8 cellular contexts compared by ENCODE assay signal in the genomic region with DNA sequence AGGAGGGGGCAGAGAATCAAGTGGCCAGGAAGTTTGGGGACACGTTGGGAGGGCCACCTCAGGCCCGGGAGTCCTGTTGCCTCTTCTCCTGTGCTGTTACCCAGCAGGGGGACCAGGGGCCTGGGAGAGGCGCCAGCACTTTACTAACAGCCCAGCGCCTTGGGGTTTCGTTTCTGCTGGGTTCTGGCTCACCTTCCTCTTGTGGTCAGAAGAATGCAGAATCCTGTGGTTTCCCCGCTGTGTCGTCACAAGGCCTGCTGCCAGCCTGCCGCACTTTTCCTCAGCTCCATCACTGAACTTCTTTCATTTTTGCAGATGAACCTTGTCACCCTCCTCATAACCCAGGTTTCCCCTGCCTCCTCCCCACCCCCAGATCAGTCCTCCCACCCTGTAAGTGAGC.
DNase-seq lines count a peak whose midpoint lies in the region.

No MANE protein-coding gene starts in this region.

- H3K27ac ChIP-seq in skin epidermis, result peak overlapping the region in 14 of 21 experiments; percentile 28 to 78 (median 63)

- H3K4me3 ChIP-seq in skin epidermis, result no peak overlapping the region

- DNase-seq in GM04504 (ENCODE audit: low read depth) (peak; percentile 90), HCEC 1CT (peak; percentile 93), NCI-H2196 treated with DMSO at 0.1 percent for 48 hours (lab: John Stamatoyannopoulos, UW; ENCODE audit: unreplicated experiment) (peak; percentile 50), activated T-cell treated with anti-CD3 and anti-CD28 coated beads for 24 hours (ENCODE audit: low read depth) (peak; percentile 44), fibroblast of the conjunctiva (ENCODE audit: low read depth) (peak; percentile 86), NCI-H1930 (lab: John Stamatoyannopoulos, UW) (no peak), NCI-H510A (lab: John Stamatoyannopoulos, UW) (no peak)

Comparison
In these comparisons a context has a peak if more than half of its experiments do, and no peak if none do; other contexts are left out.
1. DNase-seq: peak in GM04504 (single experiment), HCEC 1CT (single experiment), NCI-H2196 treated with DMSO at 0.1 percent for 48 hours (single experiment), activated T-cell treated with anti-CD3 and anti-CD28 coated beads for 24 hours (single experiment) and fibroblast of the conjunctiva (single experiment); none in NCI-H1930 (0 of 2) and NCI-H510A (single experiment).